5 cellular contexts compared by ENCODE assay signal in genomic region chr7:23909426-23909825, GRCh38.
"Had no signal": no experiment of that assay in that cellular context is flagged by ENCODE, and none has a peak within 500 bp of the region (broad histone marks: within the 10 kb centered on the region; RNA-seq: fewer than 3 reads in every experiment).

No MANE protein-coding gene starts in this region.

- DNase-seq: IMR-90, KBM-7, KG1 had no signal

- H3K4me3 ChIP-seq: K562 had no signal

- H3K27ac ChIP-seq: HL-60 had no signal
